ENCODE assay signal across 11 cellular contexts in genomic region chr6:30876039-30876730, GRCh38. TPM values are rescaled to one million over a fixed set of nuclear protein-coding genes. Genes with fewer than 3 reads are reported as not detected.
DNase-seq lines count a peak whose midpoint lies in the region; ATAC-seq and TF ChIP-seq lines count a peak whose summit lies in the region.
"Had no signal": no experiment of that assay in that cellular context is flagged by ENCODE, and none has a peak within 500 bp of the region (broad histone marks: within the 10 kb centered on the region; RNA-seq: fewer than 3 reads in every experiment).

No MANE protein-coding gene starts in this region.

- no peak for TF ChIP-seq POLR2A in erythroblast (IDR thresholded peaks at IDR 0.05; ENCODE audit: low read length)

- H3K4me1 Mint-ChIP-seq in osteocyte (ENCODE audit: unreplicated experiment): peaks cover 41% of the 10 kb centered on the region

- H3K36me3 Mint-ChIP-seq in osteocyte (ENCODE audit: unreplicated experiment): peaks cover 7% of the 10 kb centered on the region

- H3K4me3 Mint-ChIP-seq in osteocyte (ENCODE audit: unreplicated experiment): no peak overlapping the region

- H3K27me3 Mint-ChIP-seq in osteocyte (ENCODE audit: unreplicated experiment): no peaks in the 10 kb centered on the region

- DNase-seq in AG20443 (ENCODE audit: low spot score) (peak; percentile 56), NCI-H2196 (lab: John Stamatoyannopoulos, UW; ENCODE audit: unreplicated experiment) (peak; percentile 36), coronary artery (ENCODE audit: low spot score) (no peak), osteocyte (ENCODE audit: extremely low spot score, unreplicated experiment) (no peak), erythroblast (lab: John Stamatoyannopoulos, UW) (no peak), NCI-H1417 (lab: John Stamatoyannopoulos, UW) (no peak)
- DNase-seq: GOT3, KBM-7 had no signal

- H3K9me3 Mint-ChIP-seq in osteocyte (ENCODE audit: unreplicated experiment): peaks cover 16% of the 10 kb centered on the region

- no peak for TF ChIP-seq CTCF in coronary artery (IDR thresholded peaks at IDR 0.05)
- TF ChIP-seq CTCF in osteocyte (IDR thresholded peaks at IDR 0.05): no peak

- H3K27ac ChIP-seq in coronary artery: peak overlapping the region; percentile 54 to 84

- H3K27ac Mint-ChIP-seq in osteocyte (ENCODE audit: unreplicated experiment): peak overlapping the region; percentile 99

- no peak overlapping the region for H3K4me3 ChIP-seq in coronary artery

- ATAC-seq in HG03280 (IDR thresholded peaks at IDR 0.05; ENCODE audit: unreplicated experiment) (no peak), GM18520 (IDR thresholded peaks at IDR 0.05; ENCODE audit: unreplicated experiment) (no peak)

RNA-seq across cellular contexts. Expression of gene DDR1, which starts 8.1 kb away (rescaled TPM):
- 130 and 146 TPM in 2 replicates for total RNA-seq in osteocyte

RNA-seq across cellular contexts. Expression of gene GTF2H4, which starts 31.8 kb away (rescaled TPM):
- total RNA-seq in osteocyte: 35.5 and 39.3 TPM in 2 replicates

RNA-seq across cellular contexts. Expression of gene VARS2, which starts 37.9 kb away (rescaled TPM):
- 44.0 and 46.4 TPM in 2 replicates for total RNA-seq in osteocyte

RNA-seq across cellular contexts. Expression of gene SFTA2, which starts 55.8 kb away (rescaled TPM):
- not detected in 2 replicates for total RNA-seq in osteocyte
- total RNA-seq: T-helper 1 cell treated with Interleukin-12 subunit alpha and Interleukin-12 subunit beta and Interleukin-4 antibody, amounts not matched to agents 30 ng/mL and 1 ng/mL, for 36 hours had no signal

Comparison
In these comparisons a context has a peak if more than half of its experiments do, and no peak if none do; other contexts are left out.
1. DNase-seq: peak in AG20443 (single experiment) and NCI-H2196 (single experiment); none in coronary artery (single experiment), osteocyte (single experiment), erythroblast (0 of 2) and NCI-H1417 (0 of 3).